8 cellular contexts compared by ENCODE assay signal in genomic region chr7:150450491-150450992, GRCh38. TPM values are rescaled to one million over a fixed set of nuclear protein-coding genes. Genes with fewer than 3 reads are reported as not detected.
A peak's percentile ranks its signal among the peaks of the same experiment; 100 is the strongest.
DNase-seq lines count a peak whose midpoint lies in the region; ATAC-seq and TF ChIP-seq lines count a peak whose summit lies in the region.

TSS of gene GIMAP8 (plus strand) at chr7:150450630. CDS start at chr7:150466699, 16,069 bp downstream.

- no peaks in the 10 kb centered on the region for H3K79me2 ChIP-seq in SK-N-SH (ENCODE audit: insufficient read depth)

- H3K9me3 ChIP-seq in CD4-positive, alpha-beta T cell (ENCODE audit: control insufficient read depth, low read length): no peaks in the 10 kb centered on the region
- no peaks in the 10 kb centered on the region for H3K9me3 ChIP-seq in SK-N-SH

- POLR2A ChIA-PET in CD4-positive, alpha-beta T cell (lab: Charles Lee): interaction anchor here (0.8 to 13.3 kb wide), 28 partner anchors 10 to 578 kb away, joined by 3 to 499 read pairs (median 15); partner anchors contain the start of genes ABCB8, GIMAP1, GIMAP2 and GIMAP4
- POLR2A ChIA-PET in activated CD4-positive, alpha-beta memory T cell treated with anti-CD3 and anti-CD28 coated beads, Interleukin-2, amount 10 ng/mL, durations not matched to agents 7 days and 5 days (lab: Charles Lee): interaction anchor here (1.1 to 10.7 kb wide), 26 partner anchors 25 to 305 kb away, joined by 3 to 396 read pairs (median 12); partner anchors contain the start of genes GIMAP1, GIMAP2, GIMAP4 and GIMAP5
- POLR2A ChIA-PET in SK-N-SH (lab: Yijun Ruan, JAX): no interaction called here

- CTCF ChIA-PET in CD4-positive, alpha-beta T cell (lab: Charles Lee): interaction anchor here (0.8 to 4.5 kb wide), 8 partner anchors 31 to 305 kb away, joined by 3 to 48 read pairs (median 7); partner anchors contain the start of gene GIMAP1
- CTCF ChIA-PET in activated CD4-positive, alpha-beta memory T cell treated with anti-CD3 and anti-CD28 coated beads, Interleukin-2, amount 10 ng/mL, durations not matched to agents 7 days and 5 days (lab: Charles Lee): interaction anchor here (0.6 to 10.7 kb wide), 13 partner anchors 45 to 426 kb away, joined by 3 to 158 read pairs (median 5); partner anchors contain the start of genes GIMAP1, GIMAP2, GIMAP4 and GIMAP7
- CTCF ChIA-PET in SK-N-SH (lab: Yijun Ruan, JAX): interaction anchor here (0.6 to 2.6 kb wide), 8 partner anchors 9 to 568 kb away, joined by 3 to 13 read pairs (median 3); no protein-coding TSS in a partner anchor

- no peak within 1 kb of the TSS for H2AFZ ChIP-seq in SK-N-SH (ENCODE audit: low read depth)

- H3K4me3 Mint-ChIP-seq in CD4-positive, alpha-beta T cell: peak within 1 kb of the TSS; percentile 98
- H3K4me3 Mint-ChIP-seq in activated CD4-positive, alpha-beta memory T cell treated with anti-CD3 and anti-CD28 coated beads, Interleukin-2, amount 10 ng/mL, durations not matched to agents 7 days and 5 days: peak within 1 kb of the TSS; percentile 96

- no peaks in the 10 kb centered on the region for H3K9me2 ChIP-seq in SK-N-SH

- peaks cover 70% of the 10 kb centered on the region for H3K4me1 Mint-ChIP-seq in CD4-positive, alpha-beta T cell (ENCODE audit: low read depth)
- H3K4me1 Mint-ChIP-seq in activated CD4-positive, alpha-beta memory T cell treated with anti-CD3 and anti-CD28 coated beads, Interleukin-2, amount 10 ng/mL, durations not matched to agents 7 days and 5 days: peaks cover 71% of the 10 kb centered on the region

- H3K4me1 ChIP-seq in SK-N-SH (ENCODE audit: control insufficient read depth in 1 of 2, insufficient read depth in 2 of 2, low read depth in 1 of 2, low read length in 1 of 2): no peaks in the 10 kb centered on the region

- no peak for TF ChIP-seq RAD21 in SK-N-SH (IDR thresholded peaks at IDR 0.05; ENCODE audit: low read length)

- no peak for TF ChIP-seq EP300 in SK-N-SH (IDR thresholded peaks at IDR 0.05; ENCODE audit: borderline replicate concordance in 1 of 2, low read depth in 1 of 2, low read length in 1 of 2)

- H3K27me3 Mint-ChIP-seq in CD4-positive, alpha-beta T cell: no peaks in the 10 kb centered on the region
- H3K27me3 Mint-ChIP-seq in activated CD4-positive, alpha-beta memory T cell treated with anti-CD3 and anti-CD28 coated beads, Interleukin-2, amount 10 ng/mL, durations not matched to agents 7 days and 5 days: no peaks in the 10 kb centered on the region

- H3F3A ChIP-seq in SK-N-SH (replicated peaks; ENCODE audit: insufficient read depth): no peaks in the 10 kb centered on the region

- H3K36me3 ChIP-seq in SK-N-SH (replicated peaks in 1 of 2; ENCODE audit: control insufficient read depth in 1 of 2, insufficient read depth in 2 of 2, low read length in 1 of 2): no peaks in the 10 kb centered on the region

- no peak within 1 kb of the TSS for H3K4me3 ChIP-seq in SK-N-SH (ENCODE audit: low read depth in 2 of 2, low read length in 1 of 2)

- H3K27ac Mint-ChIP-seq in CD4-positive, alpha-beta T cell: peak within 1 kb of the TSS; percentile 78
- H3K27ac Mint-ChIP-seq in activated CD4-positive, alpha-beta memory T cell treated with anti-CD3 and anti-CD28 coated beads, Interleukin-2, amount 10 ng/mL, durations not matched to agents 7 days and 5 days: peak within 1 kb of the TSS; percentile 87

- no peak within 1 kb of the TSS for H3K9ac ChIP-seq in SK-N-SH

- H3K27ac ChIP-seq in CD4-positive, alpha-beta T cell (ENCODE audit: low read depth, low read length): peak within 1 kb of the TSS; percentile 92
- no peak within 1 kb of the TSS for H3K27ac ChIP-seq in SK-N-SH (ENCODE audit: low read depth in 2 of 2, low read length in 1 of 2)

- H3K27me3 ChIP-seq in CD4-positive, alpha-beta T cell (ENCODE audit: control insufficient read depth, insufficient read depth, low read length): no peaks in the 10 kb centered on the region
- peaks cover 31% of the 10 kb centered on the region; the same call in 1 of the 2 replicates for H3K27me3 ChIP-seq in SK-N-SH (ENCODE audit: insufficient read depth)

- peak; percentile 49 for ATAC-seq in CD4-positive, alpha-beta T cell (ENCODE audit: poor library complexity)
- peak; percentile 34 for ATAC-seq in HG02798 (IDR thresholded peaks at IDR 0.05; ENCODE audit: poor library complexity, unreplicated experiment)
- peak; percentile 81 for ATAC-seq in Right ventricle myocardium superior (ENCODE audit: poor library complexity)

- H3K4me2 ChIP-seq in SK-N-SH: no peak within 1 kb of the TSS

- no peak for TF ChIP-seq CTCF in CD4-positive, alpha-beta T cell (IDR thresholded peaks at IDR 0.05)
- TF ChIP-seq CTCF in SK-N-SH (IDR thresholded peaks at IDR 0.05): no peak

- intact Hi-C loops in CD4-positive, alpha-beta T cell (cut with DNase I, micrococcal nuclease): loop anchor here (1.0 to 2.0 kb wide), 3 partner anchors 28 to 234 kb away; partner anchors contain the start of genes GIMAP2 (in 1 of the 2) and GIMAP7 (in 1 of the 2)
- intact Hi-C loops in Right ventricle myocardium superior (cut with DNase I): loop anchor here (2.0 to 10.0 kb wide), 3 partner anchors 174 to 304 kb away; no protein-coding TSS in a partner anchor

- H3K36me3 Mint-ChIP-seq in CD4-positive, alpha-beta T cell (ENCODE audit: low read depth): peaks cover 50% of the 10 kb centered on the region
- H3K36me3 Mint-ChIP-seq in activated CD4-positive, alpha-beta memory T cell treated with anti-CD3 and anti-CD28 coated beads, Interleukin-2, amount 10 ng/mL, durations not matched to agents 7 days and 5 days (ENCODE audit: low read depth): peaks cover 41% of the 10 kb centered on the region

- WGBS in SK-N-SH (ENCODE audit: low lambda C conversion rate): 44% methylated on average over 22 of the region's 22 CpGs

- DNase-seq in CD4-positive, alpha-beta T cell: peak; percentile 49 to 81 (median 70)
- peak; percentile 71 for DNase-seq in activated CD4-positive, alpha-beta memory T cell treated with anti-CD3 and anti-CD28 coated beads, Interleukin-2, amount 10 ng/mL, durations not matched to agents 7 days and 5 days
- DNase-seq in Right ventricle myocardium superior: peak; percentile 88
- DNase-seq in stimulated activated CD4-positive, alpha-beta T cell treated with anti-CD3 and anti-CD28 coated beads, Interleukin-2, amount 100 ng/mL, for 24 hours: peak; percentile 65 to 68
- DNase-seq in SK-N-SH: no peak
- DNase-seq in kidney tubule cell (ENCODE audit: low spot score): no peak
- DNase-seq in NCI-H446 (lab: John Stamatoyannopoulos, UW): no peak

- H3K9me3 Mint-ChIP-seq in CD4-positive, alpha-beta T cell: no peaks in the 10 kb centered on the region
- peaks cover 5% of the 10 kb centered on the region for H3K9me3 Mint-ChIP-seq in activated CD4-positive, alpha-beta memory T cell treated with anti-CD3 and anti-CD28 coated beads, Interleukin-2, amount 10 ng/mL, durations not matched to agents 7 days and 5 days

- H4K20me1 ChIP-seq in SK-N-SH (ENCODE audit: insufficient read depth): no peaks in the 10 kb centered on the region

TF ChIP-seq in SK-N-SH, 30 proteins besides CTCF, POLR2A, EP300 and RAD21:
- TF ChIP-seq YY1 (IDR thresholded peaks at IDR 0.05; ENCODE audit: low read depth): no peak
- no peak for TF ChIP-seq MEF2A (IDR thresholded peaks at IDR 0.05; ENCODE audit: borderline replicate concordance, low read depth)
- no peak for TF ChIP-seq CHD2 (IDR thresholded peaks at IDR 0.05; ENCODE audit: low read length, partially characterized antibody)
- TF ChIP-seq NRF1 (IDR thresholded peaks at IDR 0.05; ENCODE audit: low read depth, low read length): no peak
- TF ChIP-seq SMC3 (IDR thresholded peaks at IDR 0.05; ENCODE audit: low read depth, low read length): no peak
- TF ChIP-seq, protein P1, sequence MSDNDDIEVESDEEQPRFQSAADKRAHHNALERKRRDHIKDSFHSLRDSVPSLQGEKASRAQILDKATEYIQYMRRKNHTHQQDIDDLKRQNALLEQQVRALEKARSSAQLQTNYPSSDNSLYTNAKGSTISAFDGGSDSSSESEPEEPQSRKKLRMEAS (IDR thresholded peaks at IDR 0.05; ENCODE audit: low read depth): no peak
- no peak for TF ChIP-seq TAF1 (IDR thresholded peaks at IDR 0.05; ENCODE audit: borderline replicate concordance, low read depth, low read length)
- no peak for TF ChIP-seq ZBTB33 (IDR thresholded peaks at IDR 0.05; ENCODE audit: borderline replicate concordance, low read depth)
- TF ChIP-seq, protein P2, sequence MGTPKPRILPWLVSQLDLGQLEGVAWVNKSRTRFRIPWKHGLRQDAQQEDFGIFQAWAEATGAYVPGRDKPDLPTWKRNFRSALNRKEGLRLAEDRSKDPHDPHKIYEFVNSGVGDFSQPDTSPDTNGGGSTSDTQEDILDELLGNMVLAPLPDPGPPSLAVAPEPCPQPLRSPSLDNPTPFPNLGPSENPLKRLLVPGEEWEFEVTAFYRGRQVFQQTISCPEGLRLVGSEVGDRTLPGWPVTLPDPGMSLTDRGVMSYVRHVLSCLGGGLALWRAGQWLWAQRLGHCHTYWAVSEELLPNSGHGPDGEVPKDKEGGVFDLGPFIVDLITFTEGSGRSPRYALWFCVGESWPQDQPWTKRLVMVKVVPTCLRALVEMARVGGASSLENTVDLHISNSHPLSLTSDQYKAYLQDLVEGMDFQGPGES (IDR thresholded peaks at IDR 0.05; ENCODE audit: low read depth, low read length): no peak
- TF ChIP-seq RCOR1 (IDR thresholded peaks at IDR 0.05; ENCODE audit: low read length): no peak

RNA-seq across cellular contexts. Expression of gene GIMAP8, which starts in this region (rescaled TPM):
- 1 to 10 TPM; 2.9 to 3.8 TPM for total RNA-seq in CD4-positive, alpha-beta T cell
- 10 to 100 TPM; 25.1 to 26.4 TPM for total RNA-seq in activated CD4-positive, alpha-beta memory T cell treated with anti-CD3 and anti-CD28 coated beads, Interleukin-2, amount 10 ng/mL, durations not matched to agents 7 days and 5 days
- total RNA-seq in Right ventricle myocardium superior: 14.4 TPM
- polyA plus RNA-seq in SK-N-SH (2012; rRNA removed): not detected in 2 replicates
- not detected in 2 replicates for polyA plus RNA-seq in SK-N-SH (2012; cell fraction: cytosol; rRNA removed)
- 0.01 TPM in 1 of 2 replicates, not detected in the other for polyA plus RNA-seq in SK-N-SH (2012; cell fraction: nucleus; rRNA removed)

Comparison
In these comparisons a context has a peak if more than half of its experiments do, and no peak if none do; other contexts are left out.
1. DNase-seq: peak in CD4-positive, alpha-beta T cell (10 of 10), activated CD4-positive, alpha-beta memory T cell treated with anti-CD3 and anti-CD28 coated beads, Interleukin-2, amount 10 ng/mL, durations not matched to agents 7 days and 5 days (single experiment), Right ventricle myocardium superior (single experiment) and stimulated activated CD4-positive, alpha-beta T cell treated with anti-CD3 and anti-CD28 coated beads, Interleukin-2, amount 100 ng/mL, for 24 hours (2 of 2); none in SK-N-SH (single experiment), kidney tubule cell (single experiment) and NCI-H446 (0 of 2).
2. Peak in every context shown above with its lines, with median percentiles within 50 percentile points of each other: ATAC-seq.